ENCODE assay signal across 7 cellular contexts in the genomic region with DNA sequence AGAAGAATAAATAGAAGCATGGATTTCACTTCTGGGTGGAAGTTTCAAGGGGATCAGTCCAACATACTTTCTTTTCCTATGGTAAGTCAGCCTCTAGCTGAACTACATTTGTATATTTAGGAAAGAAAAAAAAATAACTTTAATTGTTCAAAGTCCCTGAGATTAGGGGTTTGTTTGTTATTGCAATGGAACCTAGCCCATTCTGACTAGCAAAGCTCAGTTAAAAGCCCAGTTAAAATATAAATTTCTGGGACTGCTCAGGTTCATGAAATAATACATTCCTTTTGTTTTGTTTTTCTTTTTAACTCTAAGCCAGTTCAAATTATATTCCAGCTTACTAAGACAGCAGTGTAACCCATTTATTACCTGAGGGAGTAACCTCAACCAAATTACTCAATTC.
"Had no signal": no experiment of that assay in that cellular context is flagged by ENCODE, and none has a peak within 500 bp of the region (broad histone marks: within the 10 kb centered on the region; RNA-seq: fewer than 3 reads in every experiment).

No MANE protein-coding gene starts in this region.

- H3K9ac ChIP-seq: KMS-11 had no signal

- ATAC-seq: K562 had no signal

- H3K4me3 ChIP-seq: K562 had no signal

- DNase-seq: IMR-90, KBM-7, KG1 had no signal

- FAIRE-seq: HTR-8/SVneo, K562 had no signal

- H3K27ac ChIP-seq: HL-60, KMS-11 had no signal

- H3K4me2 ChIP-seq: KMS-11 had no signal
